Comparison of ENCODE assay signal across 8 cellular contexts in the genomic region with DNA sequence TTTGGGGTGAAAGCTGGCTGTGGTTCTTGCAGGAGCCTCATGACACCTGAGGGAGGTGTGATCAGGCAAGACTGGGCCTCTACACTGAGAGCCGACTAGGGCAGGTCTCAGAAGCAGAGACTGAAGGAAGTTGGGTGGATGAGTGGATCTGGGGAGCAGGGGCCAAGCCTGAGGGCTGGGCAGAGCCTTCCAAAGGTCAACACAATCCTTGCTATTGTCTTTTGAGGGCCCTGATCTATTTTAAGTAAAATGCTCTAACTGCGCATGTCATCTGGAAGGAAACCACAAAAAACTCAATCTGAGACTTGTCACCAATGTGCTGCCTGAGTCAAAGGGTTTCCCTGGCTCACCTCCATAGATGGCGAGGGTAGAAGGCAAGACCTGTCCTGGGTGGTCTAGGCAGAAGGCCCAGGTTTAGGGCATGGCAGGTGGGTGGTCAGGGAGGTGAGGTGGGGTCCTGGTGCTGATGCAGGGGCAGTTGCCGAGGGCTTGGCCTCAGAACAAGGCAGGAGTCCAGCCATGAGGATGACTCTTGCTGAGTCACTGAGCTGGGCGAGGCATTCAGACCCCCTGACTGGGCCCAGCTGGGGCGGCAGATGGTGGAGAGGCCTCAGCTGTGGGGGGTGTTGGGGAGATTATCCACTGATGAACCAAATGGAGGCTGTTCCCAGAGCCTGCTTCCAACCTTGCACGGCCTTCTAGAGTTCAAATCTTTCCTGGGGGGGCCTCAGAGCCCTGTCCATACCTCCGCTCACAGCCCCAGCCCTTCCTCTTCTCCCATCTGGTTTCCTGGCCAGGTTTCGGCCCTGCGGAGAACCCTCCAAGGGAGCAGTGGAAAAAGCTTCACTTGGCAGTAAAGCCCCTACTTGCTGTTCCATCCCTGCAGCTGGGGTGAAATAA. TPM values are rescaled to one million over a fixed set of nuclear protein-coding genes. Genes with fewer than 3 reads are reported as not detected.
DNase-seq lines count a peak whose midpoint lies in the region; ATAC-seq, FAIRE-seq and TF ChIP-seq lines count a peak whose summit lies in the region.

No MANE protein-coding gene starts in this region.

- CTCF ChIA-PET in HepG2 (lab: Yijun Ruan, JAX; ENCODE audit: low intra/inter-chr PET ratio, low total read pairs) (no interaction called here), WTC11 (lab: Charles Lee) (interaction anchor here (0.7 to 6.4 kb wide), 5 partner anchors 9 to 207 kb away, joined by 3 to 68 read pairs (median 8); a partner anchor contains a TSS)

- H3K9me3 Mint-ChIP-seq in WTC11, result no peaks in the 10 kb centered on the region
- H3K9me3 Mint-ChIP-seq in endothelial cell (ENCODE audit: unreplicated experiment), result no peaks in the 10 kb centered on the region
- H3K9me3 Mint-ChIP-seq in nephron progenitor cell, result no peaks in the 10 kb centered on the region

- H3K27me3 ChIP-seq in HepG2 (ENCODE audit: control insufficient read depth in 1 of 2, insufficient read depth in 2 of 2, low read length in 2 of 2), result no peaks in the 10 kb centered on the region
- no peaks in the 10 kb centered on the region for H3K27me3 ChIP-seq in right lobe of liver

- H3K27me3 Mint-ChIP-seq in WTC11 (ENCODE audit: low read depth) (no peaks in the 10 kb centered on the region), endothelial cell (ENCODE audit: unreplicated experiment) (peaks cover 8% of the 10 kb centered on the region), nephron progenitor cell (ENCODE audit: low read depth, poor library complexity) (peaks cover 3% of the 10 kb centered on the region)

- intact Hi-C loops in HepG2 (cut with micrococcal nuclease; ENCODE audit: unreplicated experiment) (loop anchor here (5.0 kb wide), 1 partner anchor 37 kb away; a partner anchor contains a TSS), right lobe of liver (cut with DNase I) (no loop called here)

- DNase-seq in HepG2 (ENCODE audit: low spot score), result no peak
- DNase-seq in right lobe of liver, result no peak
- DNase-seq in WTC11 (ENCODE audit: low spot score), result no peak
- no peak for DNase-seq in endothelial cell (ENCODE audit: low spot score)
- no peak for DNase-seq in nephron progenitor cell
- no peak for DNase-seq in NOMO-1 treated with DMSO at 0.1 percent for 48 hours (lab: John Stamatoyannopoulos, UW; ENCODE audit: unreplicated experiment)
- no peak for DNase-seq in NCI-H345 treated with DMSO at 0.1 percent for 48 hours (lab: John Stamatoyannopoulos, UW; ENCODE audit: unreplicated experiment)

- H3K4me1 ChIP-seq in HepG2 (ENCODE audit: insufficient read depth, low read length), result peaks cover 100% of the 10 kb centered on the region
- peaks cover 0 to 41% (median 18%) of the 10 kb centered on the region in 4 donors for H3K4me1 ChIP-seq in right lobe of liver

- H3K36me3 ChIP-seq in HepG2 (replicated peaks in 1 of 2; ENCODE audit: control insufficient read depth in 1 of 2, insufficient read depth in 2 of 2, low read length in 2 of 2) (no peaks in the 10 kb centered on the region), right lobe of liver (no peaks in the 10 kb centered on the region)

- BruUV-seq in HepG2 (replicated peaks; lab: Mats Ljungman, UMichigan), result no TSS peak

- H3K4me1 Mint-ChIP-seq in WTC11 (peaks cover 20% of the 10 kb centered on the region), endothelial cell (ENCODE audit: unreplicated experiment) (peaks cover 4% of the 10 kb centered on the region), nephron progenitor cell (peaks cover 26% of the 10 kb centered on the region)

- H2AFZ ChIP-seq in HepG2 (ENCODE audit: low read length), result no peak overlapping the region

- H3K4me3 Mint-ChIP-seq in WTC11 (no peak overlapping the region), endothelial cell (ENCODE audit: unreplicated experiment) (no peak overlapping the region), nephron progenitor cell (no peak overlapping the region)

- H3K9ac ChIP-seq in HepG2 (ENCODE audit: insufficient read depth, low read depth, low read length), result peak overlapping the region; percentile 14

- peak overlapping the region; percentile 16 for H3K27ac ChIP-seq in HepG2 (ENCODE audit: extremely low read length, insufficient read depth, low read length)
- H3K27ac ChIP-seq in right lobe of liver, result peak overlapping the region in 1 of 3 donors; percentile 13

- H3K4me3 ChIP-seq in HepG2 (replicated peaks in 1 of 3; ENCODE audit: insufficient read depth in 1 of 3, low read depth in 2 of 3, low read length in 3 of 3), result no peak overlapping the region
- H3K4me3 ChIP-seq in right lobe of liver, result no peak overlapping the region

- TF ChIP-seq POLR2A in HepG2 (IDR thresholded peaks at IDR 0.05; ENCODE audit: insufficient read depth in 1 of 2, low read depth in 2 of 2, low read length in 2 of 2), result no peak
- TF ChIP-seq POLR2A in right lobe of liver (IDR thresholded peaks at IDR 0.05), result no peak

- TF ChIP-seq EP300 in HepG2 (IDR thresholded peaks at IDR 0.05; ENCODE audit: low read depth in 2 of 2, low read length in 2 of 2), result no peak
- TF ChIP-seq EP300 in HepG2 (CRISPR knock-in tag; IDR thresholded peaks at IDR 0.05; ENCODE audit: borderline replicate concordance), result no peak

- no peaks in the 10 kb centered on the region for H4K20me1 ChIP-seq in HepG2 (ENCODE audit: insufficient read depth, low read length)

- no peak for TF ChIP-seq RAD21 in HepG2 (CRISPR knock-in tag; IDR thresholded peaks at IDR 0.05)

- WGBS in HepG2 (ENCODE audit: low lambda C conversion rate), result 82% methylated on average over 10 of the region's 10 CpGs
- 70% methylated on average over 3 of the region's 10 CpGs for WGBS in right lobe of liver (ENCODE audit: insufficient coverage, low coverage, low lambda C conversion rate, missing lambda C conversion rate)

- peak overlapping the region; percentile 38 for H3K4me2 ChIP-seq in HepG2 (ENCODE audit: low read depth, low read length)

- H3K36me3 Mint-ChIP-seq in WTC11, result peaks cover 4% of the 10 kb centered on the region
- no peaks in the 10 kb centered on the region for H3K36me3 Mint-ChIP-seq in endothelial cell (ENCODE audit: low read depth, unreplicated experiment)
- H3K36me3 Mint-ChIP-seq in nephron progenitor cell (ENCODE audit: low read depth), result no peaks in the 10 kb centered on the region

- POLR2A ChIA-PET in HepG2 (lab: Yijun Ruan, JAX), result interaction anchor here (1.1 to 6.6 kb wide), 8 partner anchors 6 to 74 kb away, joined by 3 to 145 read pairs (median 9); a partner anchor contains a TSS
- POLR2A ChIA-PET in WTC11 (lab: Charles Lee), result interaction anchor here (0.8 to 0.9 kb wide), 2 partner anchors 9 to 19 kb away, joined by 3 read pairs; a partner anchor contains a TSS

- H3K79me2 ChIP-seq in HepG2 (ENCODE audit: insufficient read depth, low read length), result peaks cover 7% of the 10 kb centered on the region

- H3K27ac Mint-ChIP-seq in WTC11, result peak overlapping the region; percentile 23; the same call in 1 of the 2 replicates
- H3K27ac Mint-ChIP-seq in endothelial cell (ENCODE audit: unreplicated experiment), result peak overlapping the region; percentile 31
- peak overlapping the region; percentile 33 for H3K27ac Mint-ChIP-seq in nephron progenitor cell

- ATAC-seq in HepG2 (peak; percentile 2; the same call in 2 of the 3 replicates), right lobe of liver (no peak), WTC11 (peak; percentile 13; the same call in 1 of the 2 replicates), HG03045 (IDR thresholded peaks at IDR 0.05; ENCODE audit: unreplicated experiment) (no peak)

- in situ Hi-C loops in HepG2 (cut with HindIII; ENCODE audit: extremely low pct_ligation_motif_present, low pct_unique_long_range_greater_than_20kb), result no loop called here

- no peak for TF ChIP-seq CTCF in HepG2 (CRISPR knock-in tag; IDR thresholded peaks at IDR 0.05)
- TF ChIP-seq CTCF in right lobe of liver (IDR thresholded peaks at IDR 0.05), result no peak
- no peak for TF ChIP-seq CTCF in WTC11 (IDR thresholded peaks at IDR 0.05)
- TF ChIP-seq CTCF in endothelial cell (IDR thresholded peaks at IDR 0.05; ENCODE audit: unreplicated experiment), result no peak
- TF ChIP-seq CTCF in nephron progenitor cell (IDR thresholded peaks at IDR 0.05), result no peak

- H3K9me3 ChIP-seq in HepG2 (ENCODE audit: low read length) (no peaks in the 10 kb centered on the region), right lobe of liver (no peaks in the 10 kb centered on the region)

- FAIRE-seq in HepG2 (lab: Jason Lieb, UNC), result no peak

RNA-seq across cellular contexts. Expression of a gene that starts 5.1 kb away (rescaled TPM):
- total RNA-seq in HepG2 (2016; rRNA removed; fragmentation: Illumina TruSeq; extraction: Trizol), result 22.0 and 22.9 TPM in 2 replicates
- total RNA-seq in HepG2 (2016; cell fraction: cytosol; rRNA removed; fragmentation: Illumina TruSeq; extraction: Trizol; ENCODE audit: low read depth), result 3.2 and 3.6 TPM in 2 replicates
- total RNA-seq in HepG2 (2016; cell fraction: insoluble cytoplasmic fraction; rRNA removed; fragmentation: Illumina TruSeq; extraction: Trizol), result 15.3 and 24.2 TPM in 2 replicates
- total RNA-seq in HepG2 (2016; cell fraction: membrane; rRNA removed; fragmentation: Illumina TruSeq; extraction: Trizol), result 7.2 and 7.3 TPM in 2 replicates
- total RNA-seq in HepG2 (2016; cell fraction: nucleus; rRNA removed; fragmentation: Illumina TruSeq; extraction: Trizol), result 15.6 and 17.1 TPM in 2 replicates
- 43.5 and 65.5 TPM in 2 replicates for polyA plus RNA-seq in HepG2 (2011; rRNA removed)
- 24.9 and 28.2 TPM in 2 replicates for polyA plus RNA-seq in HepG2 (2011; cell fraction: cytosol; rRNA removed)
- 68.9 and 74.4 TPM in 2 replicates for polyA plus RNA-seq in HepG2 (2011; cell fraction: nucleus; rRNA removed)
- 36.4 and 37.1 TPM in 2 replicates for polyA plus RNA-seq in HepG2 (2012)
- 2.1 TPM in 2 replicates for polyA plus RNA-seq in HepG2 (2016; cell fraction: cytosol; fragmentation: Illumina TruSeq; extraction: Trizol; ENCODE audit: low read depth)
- polyA plus RNA-seq in HepG2 (2016; cell fraction: insoluble cytoplasmic fraction; fragmentation: Illumina TruSeq; extraction: Trizol; ENCODE audit: low read depth), result 14.5 and 16.2 TPM in 2 replicates
- polyA plus RNA-seq in HepG2 (2016; cell fraction: membrane; fragmentation: Illumina TruSeq; extraction: Trizol; ENCODE audit: low read depth), result 4.3 and 4.9 TPM in 2 replicates
- 18.7 and 20.9 TPM in 2 replicates for polyA plus RNA-seq in HepG2 (2016; cell fraction: nucleus; fragmentation: Illumina TruSeq; extraction: Trizol; ENCODE audit: insufficient read depth, low read depth)
- 233 and 295 TPM in 2 replicates for polyA minus RNA-seq in HepG2 (2011; rRNA and poly(A)+ RNA removed; ENCODE audit: low replicate concordance)
- 33.9 and 42.5 TPM in 2 replicates for polyA minus RNA-seq in HepG2 (2011; cell fraction: cytosol; rRNA and poly(A)+ RNA removed)
- polyA minus RNA-seq in HepG2 (2011; cell fraction: nucleus; rRNA and poly(A)+ RNA removed), result 41.5 and 62.7 TPM in 2 replicates
- 100 to 1,000 TPM in 2 of 6 experiments, 10 to 100 TPM in 4; 37.4 to 112 (median 77.8) TPM for total RNA-seq in right lobe of liver
- 8.9 to 10.8 TPM (median 10.0 TPM) in 3 replicates for total RNA-seq in WTC11 (2021)
- 2.0 TPM for total RNA-seq in endothelial cell (ENCODE audit: unreplicated experiment)

RNA-seq across cellular contexts. Expression of a gene that starts 9.4 kb away (rescaled TPM):
- total RNA-seq in HepG2 (2016; rRNA removed; fragmentation: Illumina TruSeq; extraction: Trizol), result 66.4 and 74.5 TPM in 2 replicates
- total RNA-seq in HepG2 (2016; cell fraction: cytosol; rRNA removed; fragmentation: Illumina TruSeq; extraction: Trizol; ENCODE audit: low read depth), result 27.0 and 29.8 TPM in 2 replicates
- 66.8 and 70.4 TPM in 2 replicates for total RNA-seq in HepG2 (2016; cell fraction: insoluble cytoplasmic fraction; rRNA removed; fragmentation: Illumina TruSeq; extraction: Trizol)
- total RNA-seq in HepG2 (2016; cell fraction: membrane; rRNA removed; fragmentation: Illumina TruSeq; extraction: Trizol), result 60.2 and 69.2 TPM in 2 replicates
- total RNA-seq in HepG2 (2016; cell fraction: nucleus; rRNA removed; fragmentation: Illumina TruSeq; extraction: Trizol), result 26.7 and 29.3 TPM in 2 replicates
- polyA plus RNA-seq in HepG2 (2011; rRNA removed), result 9.8 and 9.9 TPM in 2 replicates
- polyA plus RNA-seq in HepG2 (2011; cell fraction: cytosol; rRNA removed), result 8.4 and 11.4 TPM in 2 replicates
- polyA plus RNA-seq in HepG2 (2011; cell fraction: nucleus; rRNA removed), result 21.8 and 24.6 TPM in 2 replicates
- polyA plus RNA-seq in HepG2 (2012), result 18.6 and 19.8 TPM in 2 replicates
- polyA plus RNA-seq in HepG2 (2016; cell fraction: cytosol; fragmentation: Illumina TruSeq; extraction: Trizol; ENCODE audit: low read depth), result 35.6 and 42.4 TPM in 2 replicates
- 77.4 and 82.7 TPM in 2 replicates for polyA plus RNA-seq in HepG2 (2016; cell fraction: insoluble cytoplasmic fraction; fragmentation: Illumina TruSeq; extraction: Trizol; ENCODE audit: low read depth)
- 57.3 and 67.2 TPM in 2 replicates for polyA plus RNA-seq in HepG2 (2016; cell fraction: membrane; fragmentation: Illumina TruSeq; extraction: Trizol; ENCODE audit: low read depth)
- polyA plus RNA-seq in HepG2 (2016; cell fraction: nucleus; fragmentation: Illumina TruSeq; extraction: Trizol; ENCODE audit: insufficient read depth, low read depth), result 45.2 and 52.8 TPM in 2 replicates
- 5.5 and 6.5 TPM in 2 replicates for polyA minus RNA-seq in HepG2 (2011; rRNA and poly(A)+ RNA removed; ENCODE audit: low replicate concordance)
- polyA minus RNA-seq in HepG2 (2011; cell fraction: cytosol; rRNA and poly(A)+ RNA removed), result 4.8 and 9.2 TPM in 2 replicates
- 15.1 and 19.6 TPM in 2 replicates for polyA minus RNA-seq in HepG2 (2011; cell fraction: nucleus; rRNA and poly(A)+ RNA removed)
- 10 to 100 TPM in 5 of 6 experiments, 1 to 10 TPM in 1; 8.5 to 26.1 (median 11.5) TPM for total RNA-seq in right lobe of liver
- 60.1 to 69.0 TPM (median 66.8 TPM) in 3 replicates for total RNA-seq in WTC11 (2021)
- total RNA-seq in endothelial cell (ENCODE audit: unreplicated experiment), result 38.6 TPM

RNA-seq across cellular contexts. Expression of a gene that starts 13.4 kb away (rescaled TPM):
- total RNA-seq in HepG2 (2016; rRNA removed; fragmentation: Illumina TruSeq; extraction: Trizol) (0.11 and 0.51 TPM in 2 replicates), right lobe of liver (under 1 TPM in 4 of 6 experiments, not detected in 2; 0.15 to 0.98 (median 0.51) TPM), WTC11 (2021) (20.5 to 25.3 TPM (median 23.6 TPM) in 3 replicates), endothelial cell (ENCODE audit: unreplicated experiment) (15.0 TPM)
- total RNA-seq in HepG2 (2016; cell fraction: cytosol; rRNA removed; fragmentation: Illumina TruSeq; extraction: Trizol; ENCODE audit: low read depth), result not detected in 2 replicates
- total RNA-seq in HepG2 (2016; cell fraction: insoluble cytoplasmic fraction; rRNA removed; fragmentation: Illumina TruSeq; extraction: Trizol), result 0.76 TPM in 1 of 2 replicates, not detected in the other
- 0.28 TPM in 1 of 2 replicates, not detected in the other for total RNA-seq in HepG2 (2016; cell fraction: membrane; rRNA removed; fragmentation: Illumina TruSeq; extraction: Trizol)
- 1.1 and 1.4 TPM in 2 replicates for total RNA-seq in HepG2 (2016; cell fraction: nucleus; rRNA removed; fragmentation: Illumina TruSeq; extraction: Trizol)
- 1.1 and 1.8 TPM in 2 replicates for polyA plus RNA-seq in HepG2 (2011; rRNA removed)
- polyA plus RNA-seq in HepG2 (2011; cell fraction: cytosol; rRNA removed), result 0.31 and 0.38 TPM in 2 replicates
- 16.2 and 16.5 TPM in 2 replicates for polyA plus RNA-seq in HepG2 (2011; cell fraction: nucleus; rRNA removed)
- polyA plus RNA-seq in HepG2 (2012), result 1.6 and 1.7 TPM in 2 replicates
- polyA plus RNA-seq in HepG2 (2016; cell fraction: cytosol; fragmentation: Illumina TruSeq; extraction: Trizol; ENCODE audit: low read depth), result 0.08 TPM in 1 of 2 replicates, not detected in the other
- polyA plus RNA-seq in HepG2 (2016; cell fraction: insoluble cytoplasmic fraction; fragmentation: Illumina TruSeq; extraction: Trizol; ENCODE audit: low read depth), result 0.11 and 0.41 TPM in 2 replicates
- polyA plus RNA-seq in HepG2 (2016; cell fraction: membrane; fragmentation: Illumina TruSeq; extraction: Trizol; ENCODE audit: low read depth), result 0.07 and 0.15 TPM in 2 replicates
- 3.5 and 3.7 TPM in 2 replicates for polyA plus RNA-seq in HepG2 (2016; cell fraction: nucleus; fragmentation: Illumina TruSeq; extraction: Trizol; ENCODE audit: insufficient read depth, low read depth)
- 0.07 and 0.56 TPM in 2 replicates for polyA minus RNA-seq in HepG2 (2011; rRNA and poly(A)+ RNA removed; ENCODE audit: low replicate concordance)
- polyA minus RNA-seq in HepG2 (2011; cell fraction: cytosol; rRNA and poly(A)+ RNA removed), result not detected in 2 replicates
- polyA minus RNA-seq in HepG2 (2011; cell fraction: nucleus; rRNA and poly(A)+ RNA removed), result 1.5 and 2.4 TPM in 2 replicates

RNA-seq across cellular contexts. Expression of a gene that starts 19.1 kb away (rescaled TPM):
- total RNA-seq in HepG2 (2016; rRNA removed; fragmentation: Illumina TruSeq; extraction: Trizol), result 229 and 277 TPM in 2 replicates
- 423 and 431 TPM in 2 replicates for total RNA-seq in HepG2 (2016; cell fraction: cytosol; rRNA removed; fragmentation: Illumina TruSeq; extraction: Trizol; ENCODE audit: low read depth)
- 196 and 286 TPM in 2 replicates for total RNA-seq in HepG2 (2016; cell fraction: insoluble cytoplasmic fraction; rRNA removed; fragmentation: Illumina TruSeq; extraction: Trizol)
- total RNA-seq in HepG2 (2016; cell fraction: membrane; rRNA removed; fragmentation: Illumina TruSeq; extraction: Trizol), result 825 and 837 TPM in 2 replicates
- total RNA-seq in HepG2 (2016; cell fraction: nucleus; rRNA removed; fragmentation: Illumina TruSeq; extraction: Trizol), result 134 and 167 TPM in 2 replicates
- polyA plus RNA-seq in HepG2 (2011; rRNA removed), result 203 and 255 TPM in 2 replicates
- polyA plus RNA-seq in HepG2 (2011; cell fraction: cytosol; rRNA removed), result 164 and 235 TPM in 2 replicates
- 242 and 334 TPM in 2 replicates for polyA plus RNA-seq in HepG2 (2011; cell fraction: nucleus; rRNA removed)
- polyA plus RNA-seq in HepG2 (2012), result 301 and 452 TPM in 2 replicates
- 608 and 677 TPM in 2 replicates for polyA plus RNA-seq in HepG2 (2016; cell fraction: cytosol; fragmentation: Illumina TruSeq; extraction: Trizol; ENCODE audit: low read depth)
- polyA plus RNA-seq in HepG2 (2016; cell fraction: insoluble cytoplasmic fraction; fragmentation: Illumina TruSeq; extraction: Trizol; ENCODE audit: low read depth), result 287 and 420 TPM in 2 replicates
- 1,001 and 1,210 TPM in 2 replicates for polyA plus RNA-seq in HepG2 (2016; cell fraction: membrane; fragmentation: Illumina TruSeq; extraction: Trizol; ENCODE audit: low read depth)
- polyA plus RNA-seq in HepG2 (2016; cell fraction: nucleus; fragmentation: Illumina TruSeq; extraction: Trizol; ENCODE audit: insufficient read depth, low read depth), result 330 and 379 TPM in 2 replicates
- polyA minus RNA-seq in HepG2 (2011; rRNA and poly(A)+ RNA removed; ENCODE audit: low replicate concordance), result 512 and 628 TPM in 2 replicates
- polyA minus RNA-seq in HepG2 (2011; cell fraction: cytosol; rRNA and poly(A)+ RNA removed), result 217 and 237 TPM in 2 replicates
- polyA minus RNA-seq in HepG2 (2011; cell fraction: nucleus; rRNA and poly(A)+ RNA removed), result 59.9 and 60.5 TPM in 2 replicates
- total RNA-seq in right lobe of liver, result 100 to 1,000 TPM in 1 of 6 experiments, 10 to 100 TPM in 5; 42.9 to 106 (median 60.7) TPM
- 392 to 405 TPM (median 395 TPM) in 3 replicates for total RNA-seq in WTC11 (2021)
- 407 TPM for total RNA-seq in endothelial cell (ENCODE audit: unreplicated experiment)

RNA-seq across cellular contexts. Expression of a gene that starts 34.8 kb away (rescaled TPM):
- total RNA-seq in HepG2 (2016; rRNA removed; fragmentation: Illumina TruSeq; extraction: Trizol) (103 and 118 TPM in 2 replicates), right lobe of liver (10 to 100 TPM in 5 of 6 experiments, 1 to 10 TPM in 1; 9.8 to 27.1 (median 24.7) TPM), WTC11 (2021) (165 to 182 TPM (median 175 TPM) in 3 replicates), endothelial cell (ENCODE audit: unreplicated experiment) (40.7 TPM)
- total RNA-seq in HepG2 (2016; cell fraction: cytosol; rRNA removed; fragmentation: Illumina TruSeq; extraction: Trizol; ENCODE audit: low read depth), result 18.5 and 19.7 TPM in 2 replicates
- 91.9 and 121 TPM in 2 replicates for total RNA-seq in HepG2 (2016; cell fraction: insoluble cytoplasmic fraction; rRNA removed; fragmentation: Illumina TruSeq; extraction: Trizol)
- total RNA-seq in HepG2 (2016; cell fraction: membrane; rRNA removed; fragmentation: Illumina TruSeq; extraction: Trizol), result 25.3 and 25.9 TPM in 2 replicates
- 125 and 140 TPM in 2 replicates for total RNA-seq in HepG2 (2016; cell fraction: nucleus; rRNA removed; fragmentation: Illumina TruSeq; extraction: Trizol)
- polyA plus RNA-seq in HepG2 (2011; rRNA removed), result 68.4 and 95.8 TPM in 2 replicates
- polyA plus RNA-seq in HepG2 (2011; cell fraction: cytosol; rRNA removed), result 37.5 and 70.2 TPM in 2 replicates
- polyA plus RNA-seq in HepG2 (2011; cell fraction: nucleus; rRNA removed), result 159 and 266 TPM in 2 replicates
- polyA plus RNA-seq in HepG2 (2012), result 32.0 and 51.7 TPM in 2 replicates
- 11.4 and 13.1 TPM in 2 replicates for polyA plus RNA-seq in HepG2 (2016; cell fraction: cytosol; fragmentation: Illumina TruSeq; extraction: Trizol; ENCODE audit: low read depth)
- polyA plus RNA-seq in HepG2 (2016; cell fraction: insoluble cytoplasmic fraction; fragmentation: Illumina TruSeq; extraction: Trizol; ENCODE audit: low read depth), result 85.0 and 106 TPM in 2 replicates
- 15.8 and 19.2 TPM in 2 replicates for polyA plus RNA-seq in HepG2 (2016; cell fraction: membrane; fragmentation: Illumina TruSeq; extraction: Trizol; ENCODE audit: low read depth)
- polyA plus RNA-seq in HepG2 (2016; cell fraction: nucleus; fragmentation: Illumina TruSeq; extraction: Trizol; ENCODE audit: insufficient read depth, low read depth), result 240 and 250 TPM in 2 replicates
- polyA minus RNA-seq in HepG2 (2011; rRNA and poly(A)+ RNA removed; ENCODE audit: low replicate concordance), result 158 and 325 TPM in 2 replicates
- polyA minus RNA-seq in HepG2 (2011; cell fraction: cytosol; rRNA and poly(A)+ RNA removed), result 28.8 and 45.0 TPM in 2 replicates
- polyA minus RNA-seq in HepG2 (2011; cell fraction: nucleus; rRNA and poly(A)+ RNA removed), result 109 and 117 TPM in 2 replicates

Comparison
In these comparisons a context has a peak if more than half of its experiments do, and no peak if none do; other contexts are left out.
1. ATAC-seq: peak in HepG2 (single experiment) and WTC11 (single experiment); none in right lobe of liver (0 of 4) and HG03045 (single experiment).
2. Peak in every context shown above with its lines, with median percentiles within 50 percentile points of each other: H3K27ac Mint-ChIP-seq.